12 cellular contexts compared by ENCODE assay signal in genomic region chr5:43604699-43605098, GRCh38. TPM values are rescaled to one million over a fixed set of nuclear protein-coding genes. Genes with fewer than 3 reads are reported as not detected.
DNase-seq lines count a peak whose midpoint lies in the region; ATAC-seq and TF ChIP-seq lines count a peak whose summit lies in the region.
"Had no signal": no experiment of that assay in that cellular context is flagged by ENCODE, and none has a peak within 500 bp of the region (broad histone marks: within the 10 kb centered on the region; RNA-seq: fewer than 3 reads in every experiment).

No MANE protein-coding gene starts in this region.

- CTCF ChIA-PET in MCF 10A (lab: Yijun Ruan, JAX), result interaction anchor here (2.5 to 3.4 kb wide), 2 partner anchors 27 to 49 kb away, joined by 7 to 16 read pairs; no protein-coding TSS in a partner anchor
- CTCF ChIA-PET in activated CD4-positive, alpha-beta memory T cell treated with anti-CD3 and anti-CD28 coated beads for 36 hours (lab: Charles Lee), result interaction anchor here (1.0 kb wide), 1 partner anchor 26 kb away, joined by 3 read pairs; no protein-coding TSS in a partner anchor

- ATAC-seq in HG02798 (IDR thresholded peaks at IDR 0.05; ENCODE audit: poor library complexity, unreplicated experiment), result no peak

- H3K4me1 ChIP-seq in breast epithelium, result no peaks in the 10 kb centered on the region
- H3K4me1 ChIP-seq in liver (ENCODE audit: control insufficient read depth in 4 of 4, insufficient read depth in 4 of 4, low read length in 3 of 4), result peaks cover 7 to 29% (median 15%) of the 10 kb centered on the region in 4 donors
- peaks cover 8 to 53% (median 22%) of the 10 kb centered on the region in 4 donors for H3K4me1 ChIP-seq in stomach

- TF ChIP-seq RAD21 in liver (IDR thresholded peaks at IDR 0.05), result no peak

- H3K4me3 ChIP-seq in breast epithelium (no peak overlapping the region), liver (ENCODE audit: low read depth in 1 of 3, low read length in 3 of 3) (peak overlapping the region in 1 of 3 donors; percentile 81), stomach (peak overlapping the region in 1 of 4 donors; percentile 93), coronary artery (no peak overlapping the region)

- WGBS in liver, result 73% methylated on average over 4 of the region's 4 CpGs
- 78 to 94% (median 91%) methylated on average over 4 of the region's 4 CpGs for WGBS in stomach, 5 donors

- POLR2A ChIA-PET in MCF 10A (lab: Yijun Ruan, JAX), result interaction anchor here (0.5 to 3.6 kb wide), 4 partner anchors 12 to 319 kb away, joined by 3 to 67 read pairs (median 10); partner anchors contain the start of gene PAIP1
- POLR2A ChIA-PET in activated CD4-positive, alpha-beta memory T cell treated with anti-CD3 and anti-CD28 coated beads for 36 hours (lab: Charles Lee), result interaction anchor here (0.6 kb wide), 1 partner anchor 49 kb away, joined by 3 read pairs; no protein-coding TSS in a partner anchor

- no TSS peak for BruUV-seq in MCF 10A (replicated peaks; lab: Mats Ljungman, UMichigan)

- peak overlapping the region in 1 of 2 donors; percentile 40 for H3K9ac ChIP-seq in liver (ENCODE audit: low read depth in 1 of 2, low read length in 2 of 2)

- DNase-seq in MCF 10A (ENCODE audit: unreplicated experiment) (no peak), breast epithelium (ENCODE audit: low spot score in 2 of 2) (no peak), stomach (no peak), coronary artery (ENCODE audit: low spot score) (no peak), dedifferentiated amniotic fluid mesenchymal stem cell (ENCODE audit: extremely low spot score) (no peak)
- no peak for DNase-seq in activated CD4-positive, alpha-beta memory T cell treated with anti-CD3 and anti-CD28 coated beads for 36 hours
- DNase-seq: activated CD4-positive, alpha-beta T cell treated with anti-CD3 and anti-CD28 coated beads, Interleukin-2, amount 50 U/mL, for 4 hours; foreskin fibroblast; NCI-H2081 treated with DMSO at 0.1 percent for 48 hours had no signal

- TF ChIP-seq EP300 in stomach (IDR thresholded peaks at IDR 0.05), result no peak

- no peak for TF ChIP-seq CTCF in MCF 10A (IDR thresholded peaks at IDR 0.05; ENCODE audit: unreplicated experiment)
- no peak for TF ChIP-seq CTCF in breast epithelium (IDR thresholded peaks at IDR 0.05)
- TF ChIP-seq CTCF in liver (IDR thresholded peaks at IDR 0.05; ENCODE audit: low read depth, low read length, missing input control), result no peak
- no peak for TF ChIP-seq CTCF in stomach (IDR thresholded peaks at IDR 0.05)
- TF ChIP-seq CTCF in coronary artery (IDR thresholded peaks at IDR 0.05), result no peak

- peaks cover 14% of the 10 kb centered on the region for H3K4me1 Mint-ChIP-seq in MCF 10A (ENCODE audit: insufficient read depth, unreplicated experiment)
- H3K4me1 Mint-ChIP-seq in activated CD4-positive, alpha-beta memory T cell treated with anti-CD3 and anti-CD28 coated beads for 36 hours (ENCODE audit: low read depth), result peaks cover 36% of the 10 kb centered on the region

- no peaks in the 10 kb centered on the region for H3K27me3 Mint-ChIP-seq in MCF 10A (ENCODE audit: insufficient read depth, unreplicated experiment)
- no peaks in the 10 kb centered on the region for H3K27me3 Mint-ChIP-seq in activated CD4-positive, alpha-beta memory T cell treated with anti-CD3 and anti-CD28 coated beads for 36 hours

- H3K36me3 ChIP-seq in breast epithelium (no peaks in the 10 kb centered on the region), liver (ENCODE audit: control insufficient read depth in 4 of 4, insufficient read depth in 3 of 4, low read depth in 1 of 4, low read length in 3 of 4) (peaks cover 0 to 7% (median 6%) of the 10 kb centered on the region in 4 donors), stomach (peaks cover 0 to 15% (median 8%) of the 10 kb centered on the region in 4 donors)

- no peaks in the 10 kb centered on the region for H3K9me3 ChIP-seq in breast epithelium
- H3K9me3 ChIP-seq in liver (ENCODE audit: control insufficient read depth in 4 of 4, low read length in 3 of 4), result no peaks in the 10 kb centered on the region
- no peaks in the 10 kb centered on the region for H3K9me3 ChIP-seq in stomach

- H3K27ac ChIP-seq in breast epithelium, result no peak overlapping the region
- peak overlapping the region; percentile 88 to 90 for H3K27ac ChIP-seq in liver (ENCODE audit: low read depth in 1 of 2, low read length in 2 of 2)
- H3K27ac ChIP-seq in stomach, result peak overlapping the region in 3 of 5 donors; percentile 48 to 93 (median 92)
- H3K27ac ChIP-seq in coronary artery, result no peak overlapping the region
- H3K27ac ChIP-seq: C4-2B had no signal

- H3K27ac Mint-ChIP-seq in MCF 10A (ENCODE audit: low read depth, unreplicated experiment), result peak overlapping the region; percentile 99
- H3K27ac Mint-ChIP-seq in activated CD4-positive, alpha-beta memory T cell treated with anti-CD3 and anti-CD28 coated beads for 36 hours, result no peak overlapping the region

- TF ChIP-seq POLR2A in breast epithelium (IDR thresholded peaks at IDR 0.05), result no peak
- TF ChIP-seq POLR2A in stomach (IDR thresholded peaks at IDR 0.05), result no peak

- peak overlapping the region; percentile 83 for H3K4me3 Mint-ChIP-seq in MCF 10A (ENCODE audit: unreplicated experiment)
- peak overlapping the region; percentile 97 for H3K4me3 Mint-ChIP-seq in activated CD4-positive, alpha-beta memory T cell treated with anti-CD3 and anti-CD28 coated beads for 36 hours

- H3K27me3 ChIP-seq in breast epithelium (no peaks in the 10 kb centered on the region), liver (ENCODE audit: control insufficient read depth in 4 of 4, insufficient read depth in 4 of 4, low read length in 3 of 4) (no peaks in the 10 kb centered on the region), stomach (no peaks in the 10 kb centered on the region)

- no peaks in the 10 kb centered on the region for H3K9me3 Mint-ChIP-seq in MCF 10A (ENCODE audit: unreplicated experiment)
- H3K9me3 Mint-ChIP-seq in activated CD4-positive, alpha-beta memory T cell treated with anti-CD3 and anti-CD28 coated beads for 36 hours, result no peaks in the 10 kb centered on the region

- intact Hi-C loops in MCF 10A (cut with micrococcal nuclease) (no loop called here), breast epithelium (cut with DNase I; ENCODE audit: low total_unique reads) (no loop called here), stomach (cut with DNase I; ENCODE audit: low total_unique reads) (no loop called here)
- intact Hi-C loops in activated CD4-positive, alpha-beta memory T cell treated with anti-CD3 and anti-CD28 coated beads for 36 hours (cut with micrococcal nuclease), result loop anchor here (1.0 to 10.0 kb wide), 6 partner anchors 120 to 1204 kb away; partner anchors contain the start of genes MRPS30 and ZNF131

- H3K36me3 Mint-ChIP-seq in MCF 10A (ENCODE audit: insufficient read depth, unreplicated experiment), result peaks cover 33% of the 10 kb centered on the region
- H3K36me3 Mint-ChIP-seq in activated CD4-positive, alpha-beta memory T cell treated with anti-CD3 and anti-CD28 coated beads for 36 hours, result peaks cover 26% of the 10 kb centered on the region

TF ChIP-seq in liver, 16 proteins besides CTCF, POLR2A, EP300 and RAD21:
- TF ChIP-seq REST (IDR thresholded peaks at IDR 0.05) (no peak), TAF1 (conservative IDR thresholded peaks at IDR 0.05) (no peak), MAX (IDR thresholded peaks at IDR 0.05) (no peak), JUND (IDR thresholded peaks at IDR 0.05) (no peak), HNF4A (conservative IDR thresholded peaks at IDR 0.05) (no peak), YY1 (IDR thresholded peaks at IDR 0.05) (no peak), HNF4G (IDR thresholded peaks at IDR 0.05) (no peak), NR2F2 (IDR thresholded peaks at IDR 0.05) (no peak)
TF ChIP-seq in liver: peak in this region for 0.

RNA-seq across cellular contexts. Expression of gene NNT, which starts 1.7 kb away (rescaled TPM):
- total RNA-seq in MCF 10A (2022) (38.4 and 52.3 TPM in 2 replicates), breast epithelium (100 to 1,000 TPM in 1 of 3 donors, 10 to 100 TPM in 2; 30.2 to 137 (median 39.2) TPM), liver (100 to 1,000 TPM in 1 of 2 donors, 10 to 100 TPM in 1; 45.4 to 154 TPM), stomach (100 to 1,000 TPM in 1 of 5 donors, 10 to 100 TPM in 3, 1 to 10 TPM in 1; 8.7 to 127 (median 39.8) TPM)
- 10 to 100 TPM; 96.6 to 99.9 TPM for total RNA-seq in activated CD4-positive, alpha-beta memory T cell treated with anti-CD3 and anti-CD28 coated beads for 36 hours
- polyA plus RNA-seq in liver (100 to 1,000 TPM in 1 of 2 donors, 10 to 100 TPM in 1; 68.3 to 110 TPM), stomach (10 to 100 TPM; 12.5 to 21.2 (median 13.8) TPM)

RNA-seq across cellular contexts. Expression of gene PAIP1, which starts 47.8 kb away (rescaled TPM):
- 105 and 116 TPM in 2 replicates for total RNA-seq in MCF 10A (2022)
- total RNA-seq in breast epithelium, result 100 to 1,000 TPM in 1 of 3 donors, 10 to 100 TPM in 2; 70.5 to 104 (median 94.1) TPM
- 10 to 100 TPM; 49.2 to 50.5 TPM for total RNA-seq in activated CD4-positive, alpha-beta memory T cell treated with anti-CD3 and anti-CD28 coated beads for 36 hours
- total RNA-seq in liver, result 10 to 100 TPM; 40.2 to 50.8 TPM
- polyA plus RNA-seq in liver, result 10 to 100 TPM; 27.0 to 48.2 TPM
- total RNA-seq in stomach, result 10 to 100 TPM in 4 of 5 donors, 1 to 10 TPM in 1; 3.8 to 93.6 (median 42.5) TPM
- 10 to 100 TPM; 43.3 to 68.6 (median 58.3) TPM for polyA plus RNA-seq in stomach

Comparison
In these comparisons a context has a peak if more than half of its experiments do, and no peak if none do; other contexts are left out.
1. H3K27ac ChIP-seq: peak in liver (2 of 2) and stomach (3 of 5); none in breast epithelium (0 of 2) and coronary artery (0 of 2).